ENCODE assay signal across 13 cellular contexts in genomic region chr15:101446527-101447167, GRCh38. TPM values are rescaled to one million over a fixed set of nuclear protein-coding genes. Genes with fewer than 3 reads are reported as not detected.
DNase-seq lines count a peak whose midpoint lies in the region; ATAC-seq and TF ChIP-seq lines count a peak whose summit lies in the region.
"Had no signal": no experiment of that assay in that cellular context is flagged by ENCODE, and none has a peak within 500 bp of the region (broad histone marks: within the 10 kb centered on the region; RNA-seq: fewer than 3 reads in every experiment).

No MANE protein-coding gene starts in this region.

- no peaks in the 10 kb centered on the region for H3K27me3 Mint-ChIP-seq in Caco-2 (ENCODE audit: insufficient read depth, unreplicated experiment)

- ATAC-seq in foreskin keratinocyte: peak; percentile 9

- TF ChIP-seq CTCF in Caco-2 (IDR thresholded peaks at IDR 0.05; ENCODE audit: insufficient read depth in 1 of 2, low read depth in 1 of 2, low read length in 1 of 2, severe bottlenecking in 1 of 2, unreplicated experiment in 1 of 2) (no peak), NB4 (IDR thresholded peaks at IDR 0.05; ENCODE audit: low read depth, low read length) (no peak), foreskin keratinocyte (conservative IDR thresholded peaks at IDR 0.05) (no peak), neutrophil (IDR thresholded peaks at IDR 0.05) (no peak)

- H3K36me3 ChIP-seq in Caco-2 (ENCODE audit: control insufficient read depth, insufficient read depth, low read length) (no peaks in the 10 kb centered on the region), neutrophil (no peaks in the 10 kb centered on the region)
- H3K36me3 ChIP-seq: tibial artery had no signal

- H3K27ac ChIP-seq in foreskin keratinocyte: no peak overlapping the region
- peak overlapping the region; percentile 24 for H3K27ac ChIP-seq in neutrophil
- H3K27ac ChIP-seq: body of pancreas, tibial artery had no signal

- H3K27ac Mint-ChIP-seq in Caco-2 (ENCODE audit: unreplicated experiment): peak overlapping the region; percentile 73

- DNase-seq in Caco-2: peak; percentile 27 to 51
- peak; percentile 52 for DNase-seq in NB4 (ENCODE audit: low read depth)
- DNase-seq in foreskin keratinocyte: peak in 1 of 2 donors; percentile 20
- DNase-seq in NCI-H1694 (lab: John Stamatoyannopoulos, UW): no peak
- DNase-seq in ureter (ENCODE audit: low spot score): no peak
- DNase-seq in NCI-H128 (lab: John Stamatoyannopoulos, UW; ENCODE audit: unreplicated experiment): no peak
- DNase-seq in putamen (ENCODE audit: low spot score): no peak
- DNase-seq: activated T-cell treated with anti-CD3 and anti-CD28 coated beads, Interleukin-2, amount 50 U/mL, for 4 hours; body of pancreas; DMS153; NCI-H510A; tibial artery had no signal

- CTCF ChIA-PET in Caco-2 (lab: Charles Lee): no interaction called here

- H3K9me3 ChIP-seq in Caco-2 (no peaks in the 10 kb centered on the region), neutrophil (no peaks in the 10 kb centered on the region)
- H3K9me3 ChIP-seq: body of pancreas, tibial artery had no signal

- peaks cover 28% of the 10 kb centered on the region for H3K4me1 ChIP-seq in Caco-2
- H3K4me1 ChIP-seq in foreskin keratinocyte: peaks cover 12% of the 10 kb centered on the region
- peaks cover 19 to 22% of the 10 kb centered on the region in 2 experiments for H3K4me1 ChIP-seq in neutrophil (ENCODE audit: control insufficient read depth in 1 of 2, insufficient read depth in 1 of 2, low read depth in 1 of 2, low read length in 1 of 2)
- H3K4me1 ChIP-seq: tibial artery had no signal

- H3K36me3 Mint-ChIP-seq in Caco-2 (ENCODE audit: insufficient read depth, unreplicated experiment): peaks cover 28% of the 10 kb centered on the region

- no peak for TF ChIP-seq POLR2A in NB4 (IDR thresholded peaks at IDR 0.05; ENCODE audit: extremely low read depth, insufficient read length)

- H3K27me3 ChIP-seq in Caco-2 (replicated peaks; ENCODE audit: control insufficient read depth, insufficient read depth, low read length) (no peaks in the 10 kb centered on the region), foreskin keratinocyte (no peaks in the 10 kb centered on the region), neutrophil (peaks cover 17% of the 10 kb centered on the region)
- H3K27me3 ChIP-seq: body of pancreas had no signal

- H3K4me3 ChIP-seq in Caco-2 (ENCODE audit: low read depth, low read length) (no peak overlapping the region), NB4 (ENCODE audit: low read depth, low read length) (no peak overlapping the region), neutrophil (ENCODE audit: low read depth in 1 of 2, low read length in 1 of 2) (no peak overlapping the region)
- H3K4me3 ChIP-seq: body of pancreas, tibial artery had no signal

- POLR2A ChIA-PET in Caco-2 (lab: Charles Lee): no interaction called here

- peaks cover 23% of the 10 kb centered on the region for H3K4me1 Mint-ChIP-seq in Caco-2 (ENCODE audit: low read depth, unreplicated experiment)

- intact Hi-C loops in Caco-2 (cut with micrococcal nuclease; ENCODE audit: unreplicated experiment): no loop called here

- BruUV-seq in Caco-2 (replicated peaks; lab: Mats Ljungman, UMichigan): no TSS peak

- H3K9me3 Mint-ChIP-seq in Caco-2 (ENCODE audit: unreplicated experiment): no peaks in the 10 kb centered on the region
- H3K9me3 Mint-ChIP-seq: activated T-cell treated with anti-CD3 and anti-CD28 coated beads, Interleukin-2, amount 50 U/mL, for 4 hours had no signal

- no peak overlapping the region for H3K4me3 Mint-ChIP-seq in Caco-2 (ENCODE audit: unreplicated experiment)
- H3K4me3 Mint-ChIP-seq: activated T-cell treated with anti-CD3 and anti-CD28 coated beads, Interleukin-2, amount 50 U/mL, for 4 hours had no signal

RNA-seq across cellular contexts. Expression of gene PCSK6, which starts 42.9 kb away (rescaled TPM):
- total RNA-seq in Caco-2 (2022): 69.5 and 70.6 TPM in 2 replicates
- 2.9 and 3.7 TPM in 2 replicates for total RNA-seq in foreskin keratinocyte
- 1.3 and 1.5 TPM in 2 replicates for polyA plus RNA-seq in foreskin keratinocyte
- 14.5 TPM for total RNA-seq in ureter

Comparison
In these comparisons a context has a peak if more than half of its experiments do, and no peak if none do; other contexts are left out.
1. DNase-seq: peak in Caco-2 (2 of 2) and NB4 (single experiment); none in NCI-H1694 (single experiment), ureter (single experiment), NCI-H128 (single experiment) and putamen (single experiment).